Comparison of ENCODE assay signal across 20 cellular contexts in the genomic region with DNA sequence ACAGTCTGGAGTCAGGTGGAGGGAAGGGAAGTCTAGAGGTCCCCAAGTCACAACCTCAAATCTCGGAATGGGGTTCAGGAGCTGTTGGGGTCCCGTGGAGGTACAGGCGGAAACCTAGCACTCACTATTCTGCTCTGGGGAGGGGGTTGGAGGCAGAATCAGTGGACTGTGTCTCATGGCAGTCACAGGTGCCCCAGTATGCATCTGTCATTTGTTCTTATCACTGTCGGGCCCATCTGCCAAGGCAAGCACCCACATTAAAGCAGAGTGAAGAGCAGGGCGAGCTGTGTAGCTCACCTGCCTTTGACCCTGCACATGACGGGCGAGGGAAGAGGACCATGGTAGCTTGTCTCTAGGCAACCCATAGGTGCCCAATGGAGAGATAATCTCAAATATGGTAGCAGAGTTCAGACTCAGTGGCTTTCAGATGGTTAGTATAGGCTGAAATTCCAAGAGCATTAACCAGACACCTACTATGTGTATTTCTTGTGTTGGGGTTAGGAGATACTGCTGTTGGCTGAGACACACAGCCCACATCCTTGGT. TPM values are rescaled to one million over a fixed set of nuclear protein-coding genes. Genes with fewer than 3 reads are reported as not detected.
A peak's percentile ranks its signal among the peaks of the same experiment; 100 is the strongest.
DNase-seq lines count a peak whose midpoint lies in the region; ATAC-seq, FAIRE-seq and TF ChIP-seq lines count a peak whose summit lies in the region.
"Had no signal": no experiment of that assay in that cellular context is flagged by ENCODE, and none has a peak within 500 bp of the region (broad histone marks: within the 10 kb centered on the region; RNA-seq: fewer than 3 reads in every experiment).

No MANE protein-coding gene starts in this region.

- H3K9ac ChIP-seq in HepG2 (ENCODE audit: insufficient read depth, low read depth, low read length) (no peak overlapping the region), H1 (replicated peaks in 1 of 4; ENCODE audit: extremely low read depth in 1 of 4, low read depth in 3 of 4, low read length in 3 of 4) (no peak overlapping the region)
- H3K9ac ChIP-seq: BLaER1, GM23248 had no signal

- H3K9me3 ChIP-seq in HepG2 (ENCODE audit: low read length) (no peaks in the 10 kb centered on the region), right lobe of liver (no peaks in the 10 kb centered on the region), H1 (ENCODE audit: insufficient read depth in 2 of 2, low read depth in 1 of 2, low read length in 1 of 2) (0 out of 4 replicates have a peak, but pooled peaks cover 0 to under 1% of the 10 kb centered on the region in 2 experiments)

- H3K4me1 ChIP-seq in HepG2 (ENCODE audit: insufficient read depth, low read length) = peaks cover 97% of the 10 kb centered on the region
- no peaks in the 10 kb centered on the region for H3K4me1 ChIP-seq in right lobe of liver
- peaks cover 0 to 7% (median 0%) of the 10 kb centered on the region in 4 experiments; a peak in 2 of 7 replicates for H3K4me1 ChIP-seq in H1 (replicated peaks in 1 of 4; ENCODE audit: control insufficient read depth in 3 of 4, insufficient read depth in 4 of 4, low read length in 3 of 4)

- no peak for TF ChIP-seq EP300 in HepG2 (IDR thresholded peaks at IDR 0.05; ENCODE audit: low read depth in 2 of 2, low read length in 2 of 2)
- TF ChIP-seq EP300 in HepG2 (CRISPR knock-in tag; IDR thresholded peaks at IDR 0.05; ENCODE audit: borderline replicate concordance) = no peak
- TF ChIP-seq EP300 in H1 (IDR thresholded peaks at IDR 0.05; ENCODE audit: borderline replicate concordance in 1 of 2, low read depth in 2 of 2, low read length in 2 of 2) = no peak

- no peak overlapping the region for H4K5ac ChIP-seq in H1 (ENCODE audit: insufficient read length, low read depth, low read length)

- H3K4me3 Mint-ChIP-seq in progenitor cell of endocrine pancreas (ENCODE audit: low read depth) = no peak overlapping the region
- H3K4me3 Mint-ChIP-seq: CD8-positive, alpha-beta T cell had no signal

- no peak overlapping the region for H2BK12ac ChIP-seq in H1 (ENCODE audit: low read depth, low read length)

- POLR2A ChIA-PET in HepG2 (lab: Yijun Ruan, JAX) = interaction anchor here (1.1 kb wide), 1 partner anchor 111 kb away, joined by 3 read pairs; no protein-coding TSS in a partner anchor
- POLR2A ChIA-PET in H1 (lab: Charles Lee; ENCODE audit: partially characterized antibody) = interaction anchor here (1.5 kb wide), 1 partner anchor 17 kb away, joined by 3 read pairs; no protein-coding TSS in a partner anchor

- in situ Hi-C loops in HepG2 (cut with HindIII; ENCODE audit: extremely low pct_ligation_motif_present, low pct_unique_long_range_greater_than_20kb) = loop anchor here (10.0 kb wide), 1 partner anchor 135 kb away; no protein-coding TSS in a partner anchor

- no peak overlapping the region for H2BK120ac ChIP-seq in H1 (replicated peaks; ENCODE audit: low read depth, low read length)

- H2BK15ac ChIP-seq in H1 (ENCODE audit: low read length) = no peak overlapping the region

- no peak overlapping the region for H3K4ac ChIP-seq in H1 (replicated peaks; ENCODE audit: insufficient read length, low read depth, low read length)

- H3K4me3 ChIP-seq in HepG2 (replicated peaks in 1 of 3; ENCODE audit: insufficient read depth in 1 of 3, low read depth in 2 of 3, low read length in 3 of 3) = no peak overlapping the region
- H3K4me3 ChIP-seq in right lobe of liver = no peak overlapping the region
- no peak overlapping the region for H3K4me3 ChIP-seq in H1 (ENCODE audit: extremely low read depth in 1 of 4, insufficient read depth in 2 of 4, low read depth in 3 of 4, low read length in 4 of 4)
- H3K4me3 ChIP-seq: BLaER1, GM23248 had no signal

- H3K27ac ChIP-seq in HepG2 (ENCODE audit: extremely low read length, insufficient read depth, low read length) (no peak overlapping the region), right lobe of liver (no peak overlapping the region), H1 (ENCODE audit: low read depth, low read length) (no peak overlapping the region)
- H3K27ac ChIP-seq: BLaER1, GM23248, RWPE1 had no signal

- no peak overlapping the region for H2BK5ac ChIP-seq in H1 (ENCODE audit: low read depth, low read length)

- H3K9me3 Mint-ChIP-seq in progenitor cell of endocrine pancreas (ENCODE audit: low read depth) = no peaks in the 10 kb centered on the region
- H3K9me3 Mint-ChIP-seq: CD8-positive, alpha-beta T cell had no signal

- H3K4me2 ChIP-seq in HepG2 (ENCODE audit: low read depth, low read length) (no peak overlapping the region), H1 (ENCODE audit: insufficient read depth in 1 of 2, low read depth in 2 of 2, low read length in 2 of 2) (no peak overlapping the region)

- peaks cover 4% of the 10 kb centered on the region; the same call in 1 of the 2 replicates for H3K79me1 ChIP-seq in H1 (ENCODE audit: low read depth, low read length)

- H3K79me2 ChIP-seq in HepG2 (ENCODE audit: insufficient read depth, low read length) (peaks cover 98% of the 10 kb centered on the region), H1 (ENCODE audit: control insufficient read depth in 1 of 2, insufficient read depth in 2 of 2, low read length in 2 of 2) (no peaks in the 10 kb centered on the region; a peak in 2 of 4 replicates)

- CTCF ChIA-PET in HepG2 (lab: Yijun Ruan, JAX; ENCODE audit: low intra/inter-chr PET ratio, low total read pairs) (no interaction called here), H1 (lab: Charles Lee; ENCODE audit: partially characterized antibody) (interaction anchor here (1.0 to 1.7 kb wide), 3 partner anchors 9 to 23 kb away, joined by 3 to 4 read pairs (median 3); no protein-coding TSS in a partner anchor)

- H3K56ac ChIP-seq in H1 (replicated peaks; ENCODE audit: insufficient read length, low read depth, low read length) = no peak overlapping the region

- TF ChIP-seq RAD21 in HepG2 (CRISPR knock-in tag; IDR thresholded peaks at IDR 0.05) (no peak), H1 (IDR thresholded peaks at IDR 0.05 in 1 of 2, conservative IDR thresholded peaks at IDR 0.05 in 1 of 2; ENCODE audit: low read depth in 2 of 2, low read length in 2 of 2) (no peak)

- peaks cover 99% of the 10 kb centered on the region for H4K20me1 ChIP-seq in HepG2 (ENCODE audit: insufficient read depth, low read length)
- peaks cover 12 to 30% of the 10 kb centered on the region in 2 experiments for H4K20me1 ChIP-seq in H1 (replicated peaks in 1 of 2; ENCODE audit: control insufficient read depth in 1 of 2, insufficient read depth in 2 of 2, low read length in 2 of 2)

- no peaks in the 10 kb centered on the region for H3K23me2 ChIP-seq in H1 (ENCODE audit: low read depth, low read length)

- TF ChIP-seq POLR2A in HepG2 (IDR thresholded peaks at IDR 0.05; ENCODE audit: insufficient read depth in 1 of 2, low read depth in 2 of 2, low read length in 2 of 2) = no peak; a peak in 1 of 4 replicates
- no peak for TF ChIP-seq POLR2A in right lobe of liver (IDR thresholded peaks at IDR 0.05)
- no peak for TF ChIP-seq POLR2A in H1 (IDR thresholded peaks at IDR 0.05; ENCODE audit: control extremely low read depth in 1 of 2, low read depth in 2 of 2, low read length in 2 of 2)

- no peak overlapping the region for H2AK5ac ChIP-seq in H1 (ENCODE audit: low read depth, low read length)

- ATAC-seq in HepG2 = no peak
- ATAC-seq in right lobe of liver = no peak
- ATAC-seq: CD8-positive, alpha-beta T cell; PC-3 had no signal

- H3K36me3 ChIP-seq in HepG2 (replicated peaks in 1 of 2; ENCODE audit: control insufficient read depth in 1 of 2, insufficient read depth in 2 of 2, low read length in 2 of 2) = peaks cover 36 to 95% of the 10 kb centered on the region in 2 experiments
- no peaks in the 10 kb centered on the region for H3K36me3 ChIP-seq in right lobe of liver
- H3K36me3 ChIP-seq in H1 (ENCODE audit: control insufficient read depth in 2 of 4, insufficient read depth in 4 of 4, low read length in 3 of 4) = peaks cover 0 to 4% (median 2%) of the 10 kb centered on the region in 4 experiments; a peak in 2 of 8 replicates

- no peak overlapping the region for H2AFZ ChIP-seq in HepG2 (ENCODE audit: low read length)
- no peak overlapping the region for H2AFZ ChIP-seq in H1 (ENCODE audit: low read length)
- H2AFZ ChIP-seq: GM23248 had no signal

- H3K27me3 Mint-ChIP-seq in progenitor cell of endocrine pancreas = no peaks in the 10 kb centered on the region

- TF ChIP-seq CTCF in HepG2 (CRISPR knock-in tag; IDR thresholded peaks at IDR 0.05) (no peak), right lobe of liver (IDR thresholded peaks at IDR 0.05) (no peak), H1 (IDR thresholded peaks at IDR 0.05; ENCODE audit: control extremely low read depth in 1 of 3, insufficient read depth in 1 of 3, low read depth in 1 of 3, low read length in 3 of 3) (no peak), progenitor cell of endocrine pancreas (IDR thresholded peaks at IDR 0.05; ENCODE audit: unreplicated experiment) (no peak)

- H3K27me3 ChIP-seq in HepG2 (ENCODE audit: control insufficient read depth in 1 of 2, insufficient read depth in 2 of 2, low read length in 2 of 2) (no peaks in the 10 kb centered on the region), right lobe of liver (no peaks in the 10 kb centered on the region), H1 (replicated peaks in 1 of 4; ENCODE audit: control insufficient read depth in 3 of 4, extremely low read depth in 1 of 4, insufficient read depth in 3 of 4, low read length in 3 of 4) (peaks cover 0 to 11% (median 0%) of the 10 kb centered on the region in 4 experiments; a peak in 4 of 7 replicates)
- H3K27me3 ChIP-seq: BLaER1 had no signal

- H3K27ac Mint-ChIP-seq in progenitor cell of endocrine pancreas = peak overlapping the region; percentile 84
- H3K27ac Mint-ChIP-seq: CD8-positive, alpha-beta T cell had no signal

- no peak overlapping the region for H3K14ac ChIP-seq in H1 (ENCODE audit: insufficient read length)

- no peak overlapping the region for H3K23ac ChIP-seq in H1 (ENCODE audit: insufficient read length)

- 89% methylated on average over 4 of the region's 7 CpGs for WGBS in HepG2 (ENCODE audit: low lambda C conversion rate)
- 85% methylated on average over 4 of the region's 7 CpGs for WGBS in right lobe of liver (ENCODE audit: insufficient coverage, low coverage, low lambda C conversion rate, missing lambda C conversion rate)
- WGBS in H1 (ENCODE audit: extremely low coverage in 1 of 2, insufficient coverage in 1 of 2, insufficient read length in 1 of 2, insufficient replicate concordance in 2 of 2, low coverage in 1 of 2, low lambda C conversion rate in 2 of 2, missing lambda C conversion rate in 1 of 2), 2 experiments = 85% methylated on average over 7 of the region's 7 CpGs; no CpG with 5 or more reads in 1 of the 2 experiments

- DNase-seq in HepG2 (ENCODE audit: low spot score) = no peak
- DNase-seq in right lobe of liver = no peak
- DNase-seq in H1 (ENCODE audit: low read depth in 1 of 2, low spot score in 2 of 2) = peak in 1 of 2 experiments; percentile 14
- DNase-seq in progenitor cell of endocrine pancreas (ENCODE audit: low spot score, unreplicated experiment) = no peak
- DNase-seq in stimulated activated CD4-positive, alpha-beta T cell treated with anti-CD3 and anti-CD28 coated beads, Interleukin-15, amount 100 ng/mL, for 24 hours = no peak
- DNase-seq in kidney tubule cell (ENCODE audit: low spot score) = no peak
- no peak for DNase-seq in MV-4-11 (lab: John Stamatoyannopoulos, UW)
- DNase-seq: CD8-positive, alpha-beta T cell; DMS79; GM23248; NCI-H1436; NCI-H2029; NCI-H2171 treated with DMSO at 0.1 percent for 48 hours; NCI-H446 treated with DMSO at 0.1 percent for 48 hours; NCI-H774; PC-3 had no signal

- no peak overlapping the region for H2BK20ac ChIP-seq in H1 (ENCODE audit: low read length)

- H4K91ac ChIP-seq in H1 (replicated peaks; ENCODE audit: insufficient read length, low read length) = no peak overlapping the region

- H4K8ac ChIP-seq in H1 (ENCODE audit: extremely low read depth, insufficient read depth, low read length) = no peak overlapping the region

- peak overlapping the region; percentile 40; the same call in 1 of the 2 replicates for H3K18ac ChIP-seq in H1 (ENCODE audit: extremely low read depth, low read length)

- H3K36me3 Mint-ChIP-seq in progenitor cell of endocrine pancreas (ENCODE audit: insufficient read depth) = peaks cover 13% of the 10 kb centered on the region

- intact Hi-C loops in HepG2 (cut with micrococcal nuclease; ENCODE audit: unreplicated experiment) = no loop called here
- intact Hi-C loops in right lobe of liver (cut with DNase I) = no loop called here

- BruUV-seq in HepG2 (replicated peaks; lab: Mats Ljungman, UMichigan) = no TSS peak

- FAIRE-seq in HepG2 (lab: Jason Lieb, UNC) = no peak
- no peak for FAIRE-seq in H1 (lab: Jason Lieb, UNC)
- FAIRE-seq: A204.1, D721Med had no signal

- peaks cover 32% of the 10 kb centered on the region for H3K4me1 Mint-ChIP-seq in progenitor cell of endocrine pancreas (ENCODE audit: low read depth)

RNA-seq across cellular contexts. Expression of gene KCNQ1OT1, which starts 29.8 kb away (rescaled TPM):
- total RNA-seq in HepG2 (2016; rRNA removed; fragmentation: Illumina TruSeq; extraction: Trizol) (2.5 and 18.9 TPM in 2 replicates), right lobe of liver (1 to 10 TPM in 2 of 6 experiments, under 1 TPM in 4; 0.37 to 1.7 (median 0.60) TPM), progenitor cell of endocrine pancreas (18.0 and 18.7 TPM in 2 replicates)
- 0.30 and 0.35 TPM in 2 replicates for total RNA-seq in HepG2 (2016; cell fraction: cytosol; rRNA removed; fragmentation: Illumina TruSeq; extraction: Trizol; ENCODE audit: low read depth)
- 2.0 and 16.5 TPM in 2 replicates for total RNA-seq in HepG2 (2016; cell fraction: insoluble cytoplasmic fraction; rRNA removed; fragmentation: Illumina TruSeq; extraction: Trizol)
- 0.90 and 1.1 TPM in 2 replicates for total RNA-seq in HepG2 (2016; cell fraction: membrane; rRNA removed; fragmentation: Illumina TruSeq; extraction: Trizol)
- 66.8 and 83.4 TPM in 2 replicates for total RNA-seq in HepG2 (2016; cell fraction: nucleus; rRNA removed; fragmentation: Illumina TruSeq; extraction: Trizol)
- polyA plus RNA-seq in HepG2 (2011; rRNA removed) (1.3 TPM in 2 replicates), H1 (2011; rRNA removed) (0.19 and 0.21 TPM in 2 replicates)
- polyA plus RNA-seq in HepG2 (2011; cell fraction: cytosol; rRNA removed) = 0.05 TPM in 2 replicates
- polyA plus RNA-seq in HepG2 (2011; cell fraction: nucleus; rRNA removed) = 11.8 and 14.7 TPM in 2 replicates
- polyA plus RNA-seq in HepG2 (2012) = 1.9 and 2.0 TPM in 2 replicates
- 0.01 and 0.02 TPM in 2 replicates for polyA plus RNA-seq in HepG2 (2016; cell fraction: cytosol; fragmentation: Illumina TruSeq; extraction: Trizol; ENCODE audit: low read depth)
- polyA plus RNA-seq in HepG2 (2016; cell fraction: insoluble cytoplasmic fraction; fragmentation: Illumina TruSeq; extraction: Trizol; ENCODE audit: low read depth) = 0.15 and 0.17 TPM in 2 replicates
- 0.03 and 0.06 TPM in 2 replicates for polyA plus RNA-seq in HepG2 (2016; cell fraction: membrane; fragmentation: Illumina TruSeq; extraction: Trizol; ENCODE audit: low read depth)
- polyA plus RNA-seq in HepG2 (2016; cell fraction: nucleus; fragmentation: Illumina TruSeq; extraction: Trizol; ENCODE audit: insufficient read depth, low read depth) = 8.4 and 10.5 TPM in 2 replicates
- 0.05 and 36.1 TPM in 2 replicates for polyA minus RNA-seq in HepG2 (2011; rRNA and poly(A)+ RNA removed; ENCODE audit: low replicate concordance)
- 0.79 and 0.97 TPM in 2 replicates for polyA minus RNA-seq in HepG2 (2011; cell fraction: cytosol; rRNA and poly(A)+ RNA removed)
- polyA minus RNA-seq in HepG2 (2011; cell fraction: nucleus; rRNA and poly(A)+ RNA removed) = 112 and 125 TPM in 2 replicates
- total RNA-seq in H1 (2021; fragmentation: NEBNext Ultra II Directional; extraction: Animal tissue kit (Norgen Biotek cat#: 25700)) = 1.2 TPM in 2 replicates
- polyA plus RNA-seq in H1 (2011; cell fraction: cytosol; rRNA removed) = 0.08 TPM
- polyA plus RNA-seq in H1 (2011; cell fraction: nucleus; rRNA removed) = 2.4 TPM
- polyA plus RNA-seq in H1 (2012, experiment 1 of 2) = 0.19 to 0.30 TPM (median 0.24 TPM) in 4 replicates
- 0.01 TPM for polyA plus RNA-seq in H1 (2012, experiment 2 of 2)
- polyA plus RNA-seq in H1 (2013, experiment 1 of 2) = 0.20 TPM
- 0.13 TPM for polyA plus RNA-seq in H1 (2013, experiment 2 of 2)
- polyA minus RNA-seq in H1 (2011; rRNA and poly(A)+ RNA removed) = 6.2 and 7.3 TPM in 2 replicates
- polyA minus RNA-seq in H1 (2011; cell fraction: cytosol; rRNA and poly(A)+ RNA removed) = 1.0 TPM
- polyA minus RNA-seq in H1 (2011; cell fraction: nucleus; rRNA and poly(A)+ RNA removed) = 21.4 TPM
